In the genomic region with DNA sequence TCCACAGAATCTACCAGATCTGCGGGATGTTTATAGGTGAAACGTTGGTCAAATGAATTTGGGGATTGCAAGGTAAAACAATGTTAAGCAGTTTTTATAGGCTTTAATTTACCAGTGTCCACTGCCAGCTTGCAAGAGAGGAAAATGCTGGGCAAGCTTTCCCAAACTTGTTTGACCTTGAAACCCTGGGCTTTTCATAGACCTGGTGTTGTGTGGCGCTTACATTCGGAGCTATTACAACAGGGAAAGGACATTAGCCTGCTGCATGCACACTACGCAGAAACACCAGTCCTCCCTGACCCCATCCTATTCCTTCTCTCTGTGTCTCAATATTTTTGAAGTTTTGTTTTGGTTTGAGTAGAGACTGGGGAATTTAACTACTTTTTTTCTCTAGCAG, we compare ENCODE assay signal across 11 cellular contexts. TPM values are rescaled to one million over a fixed set of nuclear protein-coding genes. Genes with fewer than 3 reads are reported as not detected.
DNase-seq lines count a peak whose midpoint lies in the region; ATAC-seq and TF ChIP-seq lines count a peak whose summit lies in the region.
"Had no signal": no experiment of that assay in that cellular context is flagged by ENCODE, and none has a peak within 500 bp of the region (broad histone marks: within the 10 kb centered on the region; RNA-seq: fewer than 3 reads in every experiment).

No MANE protein-coding gene starts in this region.

- no peaks in the 10 kb centered on the region for H3K27me3 ChIP-seq in ACC112 (ENCODE audit: insufficient read depth, low read length)
- H3K27me3 ChIP-seq in Loucy (ENCODE audit: insufficient read depth, low read length, poor library complexity, severe bottlenecking), result no peaks in the 10 kb centered on the region

- H3K79me2 ChIP-seq in ACC112 (ENCODE audit: control insufficient read depth, insufficient read depth, low read length, unreplicated experiment) (no peaks in the 10 kb centered on the region), Loucy (ENCODE audit: insufficient read depth, low read length) (no peaks in the 10 kb centered on the region)

- H3K9me3 Mint-ChIP-seq in chondrocyte (ENCODE audit: low read depth) (no peaks in the 10 kb centered on the region), mesothelial cell of epicardium (no peaks in the 10 kb centered on the region)
- H3K9me3 Mint-ChIP-seq: activated naive CD4-positive, alpha-beta T cell treated with anti-CD3 and anti-CD28 coated beads, Interleukin-2, amount 50 U/mL, for 24 hours; IgD-negative memory B cell; type B pancreatic cell had no signal

- H3K36me3 Mint-ChIP-seq in chondrocyte (ENCODE audit: low read depth) (no peaks in the 10 kb centered on the region), mesothelial cell of epicardium (no peaks in the 10 kb centered on the region)
- H3K36me3 Mint-ChIP-seq: IgD-negative memory B cell had no signal

- H3K27ac Mint-ChIP-seq in chondrocyte (ENCODE audit: unreplicated experiment) (peak overlapping the region; percentile 92), mesothelial cell of epicardium (peak overlapping the region; percentile 90)
- H3K27ac Mint-ChIP-seq: activated naive CD4-positive, alpha-beta T cell treated with anti-CD3 and anti-CD28 coated beads, Interleukin-2, amount 50 U/mL, for 24 hours had no signal

- no peak for DNase-seq in chondrocyte (ENCODE audit: low spot score)
- DNase-seq in mesothelial cell of epicardium (ENCODE audit: low spot score in 2 of 2, unreplicated experiment in 2 of 2), result no peak
- no peak for DNase-seq in SHP77 (lab: John Stamatoyannopoulos, UW)
- no peak for DNase-seq in CD1c-positive myeloid dendritic cell (ENCODE audit: extremely low spot score)
- no peak for DNase-seq in G401 (ENCODE audit: low spot score)

- H3K4me3 Mint-ChIP-seq in chondrocyte (ENCODE audit: unreplicated experiment) (no peak overlapping the region), mesothelial cell of epicardium (no peak overlapping the region)
- H3K4me3 Mint-ChIP-seq: activated naive CD4-positive, alpha-beta T cell treated with anti-CD3 and anti-CD28 coated beads, Interleukin-2, amount 50 U/mL, for 24 hours had no signal

- no peak overlapping the region for H3K27ac ChIP-seq in ACC112 (ENCODE audit: low read depth, low read length)

- peaks cover 31% of the 10 kb centered on the region for H3K4me1 ChIP-seq in ACC112 (ENCODE audit: control insufficient read depth, insufficient read depth, low read length, unreplicated experiment)
- H3K4me1 ChIP-seq in Loucy (ENCODE audit: insufficient read depth, low read length, poor library complexity, severe bottlenecking), result peaks cover 5% of the 10 kb centered on the region

- H4K20me1 ChIP-seq in Loucy (ENCODE audit: insufficient read depth, low read length, poor library complexity, severe bottlenecking), result no peaks in the 10 kb centered on the region

- H3K9me3 ChIP-seq in Loucy (ENCODE audit: insufficient read depth, low read depth, low read length), result no peaks in the 10 kb centered on the region

- H3K4me1 Mint-ChIP-seq in chondrocyte (ENCODE audit: low read depth) (peaks cover 23% of the 10 kb centered on the region), mesothelial cell of epicardium (peaks cover 41% of the 10 kb centered on the region)

- H2AFZ ChIP-seq in ACC112 (ENCODE audit: low read length, unreplicated experiment), result peak overlapping the region; percentile 79
- peak overlapping the region; percentile 93 for H2AFZ ChIP-seq in Loucy (ENCODE audit: low read length)

- H3K4me2 ChIP-seq in Loucy (ENCODE audit: low read depth, low read length, poor library complexity, severe bottlenecking), result no peak overlapping the region

- ATAC-seq in HG02885 (IDR thresholded peaks at IDR 0.05; ENCODE audit: poor library complexity, unreplicated experiment), result no peak

- in situ Hi-C loops in G401 (cut with HindIII; ENCODE audit: low sequenced_read_pairs), result loop anchor here (10.0 kb wide), 2 partner anchors 168 to 272 kb away; no protein-coding TSS in a partner anchor

- no peak overlapping the region for H3K9ac ChIP-seq in Loucy (ENCODE audit: low read depth, low read length, poor library complexity, severe bottlenecking)

- TF ChIP-seq CTCF in Loucy (conservative IDR thresholded peaks at IDR 0.05; ENCODE audit: low read length) (no peak), chondrocyte (IDR thresholded peaks at IDR 0.05) (no peak), mesothelial cell of epicardium (IDR thresholded peaks at IDR 0.05; ENCODE audit: unreplicated experiment) (no peak)

- H3K4me3 ChIP-seq in ACC112 (ENCODE audit: low read depth, low read length) (no peak overlapping the region), Loucy (ENCODE audit: low read length, poor library complexity, severe bottlenecking) (no peak overlapping the region)

- H3K27me3 Mint-ChIP-seq in chondrocyte (ENCODE audit: low read depth) (no peaks in the 10 kb centered on the region), mesothelial cell of epicardium (ENCODE audit: low read depth) (no peaks in the 10 kb centered on the region)
- H3K27me3 Mint-ChIP-seq: activated naive CD4-positive, alpha-beta T cell treated with anti-CD3 and anti-CD28 coated beads, Interleukin-2, amount 50 U/mL, for 24 hours; IgD-negative memory B cell; type B pancreatic cell had no signal

- no peaks in the 10 kb centered on the region for H3K36me3 ChIP-seq in ACC112 (ENCODE audit: insufficient read depth, low read length)
- H3K36me3 ChIP-seq in Loucy (ENCODE audit: insufficient read depth, low read length), result no peaks in the 10 kb centered on the region

- H3K9me2 ChIP-seq in Loucy (replicated peaks; ENCODE audit: low read depth, low read length), result no peaks in the 10 kb centered on the region

- H3F3A ChIP-seq in Loucy (ENCODE audit: low read depth), result no peaks in the 10 kb centered on the region

RNA-seq across cellular contexts. Expression of a gene that starts 59.6 kb away (rescaled TPM):
- total RNA-seq in chondrocyte (40.2 to 49.3 TPM (median 41.5 TPM) in 3 replicates), mesothelial cell of epicardium (43.9 to 47.9 TPM (median 47.3 TPM) in 3 replicates)
- 115 and 139 TPM in 2 replicates for total RNA-seq in G401 (2014; rRNA removed; shearing (Covaris generic))
